ENCODE assay signal across 15 cellular contexts in genomic region chr2:97967216-97967592, GRCh38. TPM values are rescaled to one million over a fixed set of nuclear protein-coding genes. Genes with fewer than 3 reads are reported as not detected.
DNase-seq lines count a peak whose midpoint lies in the region; ATAC-seq and TF ChIP-seq lines count a peak whose summit lies in the region.
"Had no signal": no experiment of that assay in that cellular context is flagged by ENCODE, and none has a peak within 500 bp of the region (broad histone marks: within the 10 kb centered on the region; RNA-seq: fewer than 3 reads in every experiment).

No MANE protein-coding gene starts in this region.

- CTCF ChIA-PET in CD4-positive, alpha-beta T cell (lab: Charles Lee): no interaction called here

- no peaks in the 10 kb centered on the region for H3K27me3 Mint-ChIP-seq in CD4-positive, alpha-beta T cell

- no peak overlapping the region for H3K4me2 ChIP-seq in Karpas-422 (ENCODE audit: low read depth, low read length, poor library complexity, severe bottlenecking)

- H3K9ac ChIP-seq in mucosa of rectum (ENCODE audit: low read depth in 1 of 2, low read length in 2 of 2) (no peak overlapping the region), Karpas-422 (ENCODE audit: low read length) (no peak overlapping the region)

- H3K27ac ChIP-seq in mucosa of rectum (ENCODE audit: low read depth in 2 of 2, low read length in 2 of 2) (peak overlapping the region; percentile 79 to 81), Karpas-422 (ENCODE audit: low read length) (no peak overlapping the region)
- no peak overlapping the region for H3K27ac ChIP-seq in CD4-positive, alpha-beta T cell (ENCODE audit: low read depth, low read length)

- H4K20me1 ChIP-seq in Karpas-422 (ENCODE audit: insufficient read depth, low read depth, low read length): peaks cover 67% of the 10 kb centered on the region

- no peaks in the 10 kb centered on the region for H3K36me3 ChIP-seq in mucosa of rectum (ENCODE audit: control insufficient read depth in 2 of 2, insufficient read depth in 2 of 2, low read length in 2 of 2)
- no peaks in the 10 kb centered on the region for H3K36me3 ChIP-seq in Karpas-422 (ENCODE audit: insufficient read depth, low read length)
- H3K36me3 ChIP-seq: BE2C, stomach had no signal

- H3K27me3 ChIP-seq in mucosa of rectum (ENCODE audit: control insufficient read depth in 2 of 2, insufficient read depth in 2 of 2, low read length in 2 of 2): no peaks in the 10 kb centered on the region
- no peaks in the 10 kb centered on the region for H3K27me3 ChIP-seq in CD4-positive, alpha-beta T cell (ENCODE audit: control insufficient read depth, insufficient read depth, low read length)
- H3K27me3 ChIP-seq in Karpas-422 (ENCODE audit: low read length): no peaks in the 10 kb centered on the region
- H3K27me3 ChIP-seq: BE2C, stomach had no signal

- H2AFZ ChIP-seq in Karpas-422 (ENCODE audit: low read length): no peak overlapping the region

- H3K9me3 ChIP-seq in mucosa of rectum (ENCODE audit: control insufficient read depth in 2 of 2, low read length in 2 of 2): no peaks in the 10 kb centered on the region
- no peaks in the 10 kb centered on the region for H3K9me3 ChIP-seq in CD4-positive, alpha-beta T cell (ENCODE audit: control insufficient read depth, low read length)
- no peaks in the 10 kb centered on the region for H3K9me3 ChIP-seq in Karpas-422 (ENCODE audit: low read length)
- H3K9me3 ChIP-seq: BE2C, stomach had no signal

- H3K79me2 ChIP-seq in Karpas-422 (ENCODE audit: low read length): no peaks in the 10 kb centered on the region; the same call in 1 of the 2 replicates

- no peaks in the 10 kb centered on the region for H3K9me2 ChIP-seq in Karpas-422 (replicated peaks; ENCODE audit: insufficient read depth, low read length)

- TF ChIP-seq CTCF in CD4-positive, alpha-beta T cell (IDR thresholded peaks at IDR 0.05): no peak

- no peak overlapping the region for H3K4me3 Mint-ChIP-seq in CD4-positive, alpha-beta T cell

- no peak for DNase-seq in CD4-positive, alpha-beta T cell
- DNase-seq in OCI-M2 (lab: John Stamatoyannopoulos, UW; ENCODE audit: unreplicated experiment) (no peak), Karpas-422 (no peak)
- DNase-seq: activated naive CD4-positive, alpha-beta T cell; BE2C; NCI-H1105 treated with DMSO at 0.1 percent for 48 hours; NCI-H524; stimulated activated CD4-positive, alpha-beta T cell treated with anti-CD3 and anti-CD28 coated beads, Interleukin-4, amount 100 ng/mL, for 24 hours; stomach had no signal

- H3K27ac Mint-ChIP-seq in CD4-positive, alpha-beta T cell: no peak overlapping the region

- H3K4me1 ChIP-seq in mucosa of rectum (ENCODE audit: control insufficient read depth in 2 of 2, insufficient read depth in 2 of 2, low read length in 2 of 2) (peaks cover 29 to 48% of the 10 kb centered on the region in 2 donors), Karpas-422 (ENCODE audit: low read length) (no peaks in the 10 kb centered on the region)
- H3K4me1 ChIP-seq: BE2C had no signal

- ATAC-seq in GM18870 (IDR thresholded peaks at IDR 0.05; ENCODE audit: unreplicated experiment) (peak; percentile 2), GM21723 (IDR thresholded peaks at IDR 0.05; ENCODE audit: unreplicated experiment) (peak; percentile 22), HG03442 (IDR thresholded peaks at IDR 0.05; ENCODE audit: unreplicated experiment) (peak; percentile 9), HG02571 (IDR thresholded peaks at IDR 0.05; ENCODE audit: unreplicated experiment) (no peak)
- no peak for ATAC-seq in CD4-positive, alpha-beta T cell (ENCODE audit: poor library complexity)
- ATAC-seq: Right ventricle myocardium inferior had no signal

- intact Hi-C loops in CD4-positive, alpha-beta T cell (cut with DNase I, micrococcal nuclease): no loop called here

- H3K4me1 Mint-ChIP-seq in CD4-positive, alpha-beta T cell (ENCODE audit: low read depth): peaks cover 89% of the 10 kb centered on the region

- POLR2A ChIA-PET in CD4-positive, alpha-beta T cell (lab: Charles Lee): no interaction called here

- no peaks in the 10 kb centered on the region for H3K9me3 Mint-ChIP-seq in CD4-positive, alpha-beta T cell

- no peak overlapping the region for H3K4me3 ChIP-seq in mucosa of rectum (ENCODE audit: low read length in 2 of 2)
- H3K4me3 ChIP-seq in Karpas-422 (ENCODE audit: low read length): no peak overlapping the region
- H3K4me3 ChIP-seq: stomach had no signal

- peaks cover 13% of the 10 kb centered on the region for H3K36me3 Mint-ChIP-seq in CD4-positive, alpha-beta T cell (ENCODE audit: low read depth)

RNA-seq across cellular contexts. Expression of gene TMEM131, which starts 28.5 kb away (rescaled TPM):
- 10 to 100 TPM; 29.2 to 33.6 TPM for total RNA-seq in CD4-positive, alpha-beta T cell
- total RNA-seq in Karpas-422 (2014; rRNA removed; shearing (Covaris generic); ENCODE audit: low replicate concordance): 11.2 and 20.9 TPM in 2 replicates

Comparison
In these comparisons a context has a peak if more than half of its experiments do, and no peak if none do; other contexts are left out.
1. ATAC-seq: peak in GM18870 (single experiment), GM21723 (single experiment) and HG03442 (single experiment); none in HG02571 (single experiment) and CD4-positive, alpha-beta T cell (single experiment).
2. H3K27ac ChIP-seq: peak in mucosa of rectum (2 of 2); none in CD4-positive, alpha-beta T cell (single experiment) and Karpas-422 (single experiment).